1 cellular context compared by ENCODE assay signal in the genomic region with DNA sequence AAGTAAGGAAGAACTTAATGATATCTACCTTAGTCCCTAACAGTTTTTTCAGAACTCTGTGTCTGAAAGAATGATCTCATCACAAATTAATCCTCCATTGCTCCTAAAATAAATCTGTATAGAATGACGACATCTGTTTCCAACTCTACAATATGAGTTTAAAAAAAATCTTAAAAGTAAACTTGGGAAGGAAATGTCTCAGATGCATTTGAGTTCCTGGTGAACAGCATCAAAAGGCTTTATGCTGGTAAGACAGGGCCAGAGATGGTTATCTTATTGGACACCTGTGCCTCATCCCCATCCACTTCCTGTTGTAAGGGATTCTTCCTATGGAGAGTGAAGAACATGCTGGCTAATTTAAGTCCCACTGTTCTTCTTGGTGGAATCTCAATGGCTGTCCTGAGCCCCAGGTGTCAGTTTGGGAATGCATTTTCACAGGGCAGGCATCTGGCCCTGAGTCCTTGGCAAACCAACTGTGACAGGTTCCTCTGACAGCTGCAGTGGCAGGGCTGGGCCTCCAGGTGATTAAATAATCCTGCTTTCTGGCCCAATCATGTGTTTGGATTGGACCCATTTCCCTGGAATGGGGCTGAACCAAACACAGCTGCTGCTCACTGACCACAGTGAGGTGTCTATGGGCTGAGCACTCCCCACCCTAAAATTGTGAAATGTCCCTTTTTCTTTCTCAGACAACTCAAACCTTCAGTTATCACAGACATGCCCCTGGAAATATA.
TF ChIP-seq lines count a peak whose summit lies in the region.

No MANE protein-coding gene starts in this region.

TF ChIP-seq in SK-N-SH, 30 proteins besides CTCF, POLR2A, EP300 and RAD21 (continued from another document):
- TF ChIP-seq ZBTB33 (IDR thresholded peaks at IDR 0.05; ENCODE audit: borderline replicate concordance, low read depth) (no peak), NFIC (IDR thresholded peaks at IDR 0.05; ENCODE audit: borderline replicate concordance) (no peak), TCF12 (IDR thresholded peaks at IDR 0.05) (peak; percentile 42), POLR2AphosphoS5 (IDR thresholded peaks at IDR 0.05; ENCODE audit: low read depth, low read length) (no peak), SIN3A (IDR thresholded peaks at IDR 0.05; ENCODE audit: borderline replicate concordance, low read depth, low read length) (no peak), RCOR1 (IDR thresholded peaks at IDR 0.05; ENCODE audit: low read length) (no peak), MEF2A (IDR thresholded peaks at IDR 0.05; ENCODE audit: borderline replicate concordance, low read depth) (peak; percentile 56; the same call in 1 of the 2 replicates)
- TF ChIP-seq, protein P1, sequence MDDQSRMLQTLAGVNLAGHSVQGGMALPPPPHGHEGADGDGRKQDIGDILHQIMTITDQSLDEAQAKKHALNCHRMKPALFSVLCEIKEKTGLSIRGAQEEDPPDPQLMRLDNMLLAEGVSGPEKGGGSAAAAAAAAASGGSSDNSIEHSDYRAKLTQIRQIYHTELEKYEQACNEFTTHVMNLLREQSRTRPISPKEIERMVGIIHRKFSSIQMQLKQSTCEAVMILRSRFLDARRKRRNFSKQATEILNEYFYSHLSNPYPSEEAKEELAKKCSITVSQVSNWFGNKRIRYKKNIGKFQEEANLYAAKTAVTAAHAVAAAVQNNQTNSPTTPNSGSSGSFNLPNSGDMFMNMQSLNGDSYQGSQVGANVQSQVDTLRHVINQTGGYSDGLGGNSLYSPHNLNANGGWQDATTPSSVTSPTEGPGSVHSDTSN (IDR thresholded peaks at IDR 0.05) = 0 out of 2 replicates have a peak, but pooled peaks have one; percentile 11
- TF ChIP-seq, protein P2, sequence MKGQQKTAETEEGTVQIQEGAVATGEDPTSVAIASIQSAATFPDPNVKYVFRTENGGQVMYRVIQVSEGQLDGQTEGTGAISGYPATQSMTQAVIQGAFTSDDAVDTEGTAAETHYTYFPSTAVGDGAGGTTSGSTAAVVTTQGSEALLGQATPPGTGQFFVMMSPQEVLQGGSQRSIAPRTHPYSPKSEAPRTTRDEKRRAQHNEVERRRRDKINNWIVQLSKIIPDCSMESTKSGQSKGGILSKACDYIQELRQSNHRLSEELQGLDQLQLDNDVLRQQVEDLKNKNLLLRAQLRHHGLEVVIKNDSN (IDR thresholded peaks at IDR 0.05; ENCODE audit: borderline replicate concordance, low read depth) = no peak
TF ChIP-seq in SK-N-SH: peak in this region for 3.
